ENCODE assay signal across 27 cellular contexts in the genomic region with DNA sequence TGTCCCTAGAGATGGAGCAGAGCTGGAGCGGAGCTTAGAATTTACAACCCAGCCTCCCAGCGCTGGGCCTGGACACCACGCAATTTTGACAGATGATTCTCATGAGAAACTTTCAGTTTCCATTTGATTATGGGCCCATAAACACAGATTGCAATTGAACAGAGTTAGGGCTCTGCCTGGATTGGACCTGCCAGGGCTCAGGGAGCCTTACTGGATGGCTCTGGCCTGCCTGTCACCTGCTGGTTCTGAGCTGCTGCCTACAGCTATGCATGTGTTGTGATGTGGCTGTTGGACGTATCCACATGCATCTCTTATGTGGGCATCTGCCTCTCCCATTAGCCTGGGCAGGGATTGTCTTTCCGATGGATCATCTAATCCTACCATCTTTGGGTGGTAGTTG.
"Had no signal": no experiment of that assay in that cellular context is flagged by ENCODE, and none has a peak within 500 bp of the region (broad histone marks: within the 10 kb centered on the region; RNA-seq: fewer than 3 reads in every experiment).

No MANE protein-coding gene starts in this region.

- H3K4me3 Mint-ChIP-seq: activated CD4-positive, alpha-beta memory T cell treated with anti-CD3 and anti-CD28 coated beads, Interleukin-2, amount 10 ng/mL, durations not matched to agents 7 days and 5 days; activated CD4-positive, alpha-beta T cell treated with anti-CD3 and anti-CD28 coated beads for 36 hours; activated CD4-positive, alpha-beta T cell treated with anti-CD3 and anti-CD28 coated beads, Interleukin-2, amount 10 ng/mL, durations not matched to agents 24 days and 14 days; activated naive CD4-positive, alpha-beta T cell treated with anti-CD3 and anti-CD28 coated beads, Interleukin-2, amount 10 ng/mL, durations not matched to agents 7 days and 5 days; activated naive CD8-positive, alpha-beta T cell treated with anti-CD3 and anti-CD28 coated beads, Interleukin-2, amount 10 ng/mL, durations not matched to agents 7 days and 5 days; activated T-cell treated with anti-CD3 and anti-CD28 coated beads, Interleukin-2, amount 50 U/mL, for 24 hours; activated T-cell treated with anti-CD3 and anti-CD28 coated beads, Interleukin-2, amount 50 U/mL, for 72 hours; central memory CD8-positive, alpha-beta T cell; effector memory CD8-positive, alpha-beta T cell had no signal

- H3K4me3 ChIP-seq: ascending aorta, breast epithelium, esophagus squamous epithelium, gastroesophageal sphincter had no signal

- DNase-seq: activated CD4-positive, alpha-beta memory T cell treated with anti-CD3 and anti-CD28 coated beads, Interleukin-2, amount 10 ng/mL, durations not matched to agents 7 days and 5 days; activated CD4-positive, alpha-beta T cell treated with anti-CD3 and anti-CD28 coated beads for 36 hours; activated CD4-positive, alpha-beta T cell treated with anti-CD3 and anti-CD28 coated beads, Interleukin-2, amount 10 ng/mL, durations not matched to agents 24 days and 14 days; activated CD4-positive, CD25-positive, alpha-beta regulatory T cell; activated CD4-positive, CD25-positive, alpha-beta regulatory T cell treated with anti-CD3 and anti-CD28 coated beads, Interleukin-2, amount 50 U/mL, for 72 hours; activated CD8-positive, alpha-beta memory T cell treated with anti-CD3 and anti-CD28 coated beads, Interleukin-2, amount 50 U/mL, for 48 hours; activated gamma-delta T cell; activated naive CD4-positive, alpha-beta T cell; activated naive CD4-positive, alpha-beta T cell treated with anti-CD3 and anti-CD28 coated beads, Interleukin-2, amount 10 ng/mL, durations not matched to agents 7 days and 5 days; activated naive CD8-positive, alpha-beta T cell treated with anti-CD3 and anti-CD28 coated beads, Interleukin-2, amount 10 ng/mL, durations not matched to agents 7 days and 5 days; activated T-cell treated with anti-CD3 and anti-CD28 coated beads for 4 hours; activated T-cell treated with anti-CD3 and anti-CD28 coated beads, Interleukin-2, amount 50 U/mL, for 24 hours; activated T-cell treated with anti-CD3 and anti-CD28 coated beads, Interleukin-2, amount 50 U/mL, for 72 hours; cortex of kidney; dermis blood vessel endothelial cell; effector CD4-positive, alpha-beta T cell; effector memory CD8-positive, alpha-beta T cell; erythroblast; esophagus squamous epithelium; foreskin melanocyte; T-helper 2 cell had no signal

- H3K4me1 ChIP-seq: ascending aorta, breast epithelium had no signal

- H3K9me3 ChIP-seq: ascending aorta, breast epithelium, esophagus squamous epithelium, gastroesophageal sphincter had no signal

- H3K36me3 ChIP-seq: ascending aorta, breast epithelium, esophagus squamous epithelium, gastroesophageal sphincter had no signal

- H3K9me3 Mint-ChIP-seq: activated CD4-positive, alpha-beta memory T cell treated with anti-CD3 and anti-CD28 coated beads, Interleukin-2, amount 10 ng/mL, durations not matched to agents 7 days and 5 days; activated CD4-positive, alpha-beta T cell treated with anti-CD3 and anti-CD28 coated beads, Interleukin-2, amount 10 ng/mL, durations not matched to agents 24 days and 14 days; activated naive CD8-positive, alpha-beta T cell treated with anti-CD3 and anti-CD28 coated beads, Interleukin-2, amount 10 ng/mL, durations not matched to agents 7 days and 5 days; activated T-cell treated with anti-CD3 and anti-CD28 coated beads, Interleukin-2, amount 50 U/mL, for 72 hours; central memory CD8-positive, alpha-beta T cell; effector memory CD8-positive, alpha-beta T cell had no signal

- H3K27ac Mint-ChIP-seq: activated CD4-positive, alpha-beta memory T cell treated with anti-CD3 and anti-CD28 coated beads, Interleukin-2, amount 10 ng/mL, durations not matched to agents 7 days and 5 days; activated CD4-positive, alpha-beta T cell treated with anti-CD3 and anti-CD28 coated beads for 36 hours; activated CD4-positive, alpha-beta T cell treated with anti-CD3 and anti-CD28 coated beads, Interleukin-2, amount 10 ng/mL, durations not matched to agents 24 days and 14 days; activated naive CD4-positive, alpha-beta T cell treated with anti-CD3 and anti-CD28 coated beads, Interleukin-2, amount 50 U/mL, for 72 hours; activated naive CD8-positive, alpha-beta T cell treated with anti-CD3 and anti-CD28 coated beads, Interleukin-2, amount 10 ng/mL, durations not matched to agents 7 days and 5 days; activated T-cell treated with anti-CD3 and anti-CD28 coated beads, Interleukin-2, amount 50 U/mL, for 24 hours; activated T-cell treated with anti-CD3 and anti-CD28 coated beads, Interleukin-2, amount 50 U/mL, for 72 hours; effector memory CD8-positive, alpha-beta T cell had no signal

- H3K27me3 Mint-ChIP-seq: activated CD4-positive, alpha-beta T cell treated with anti-CD3 and anti-CD28 coated beads for 36 hours; activated T-cell treated with anti-CD3 and anti-CD28 coated beads, Interleukin-2, amount 50 U/mL, for 24 hours had no signal

- H3K27ac ChIP-seq: ascending aorta, breast epithelium, esophagus squamous epithelium, gastroesophageal sphincter had no signal

- H3K36me3 Mint-ChIP-seq: activated naive CD8-positive, alpha-beta T cell treated with anti-CD3 and anti-CD28 coated beads, Interleukin-2, amount 10 ng/mL, durations not matched to agents 7 days and 5 days; brain had no signal

- ATAC-seq: activated CD4-positive, alpha-beta T cell treated with anti-CD3 and anti-CD28 coated beads for 36 hours; activated naive CD4-positive, alpha-beta T cell treated with anti-CD3 and anti-CD28 coated beads, Interleukin-2, amount 50 U/mL, for 72 hours; activated T-cell treated with anti-CD3 and anti-CD28 coated beads, Interleukin-2, amount 50 U/mL, for 72 hours; effector memory CD8-positive, alpha-beta T cell; gastroesophageal sphincter had no signal

- H3K27me3 ChIP-seq: ascending aorta had no signal
